ENCODE assay signal across 12 cellular contexts in genomic region chr12:106080111-106080732, GRCh38. TPM values are rescaled to one million over a fixed set of nuclear protein-coding genes. Genes with fewer than 3 reads are reported as not detected.
DNase-seq lines count a peak whose midpoint lies in the region; ATAC-seq and TF ChIP-seq lines count a peak whose summit lies in the region.
"Had no signal": no experiment of that assay in that cellular context is flagged by ENCODE, and none has a peak within 500 bp of the region (broad histone marks: within the 10 kb centered on the region; RNA-seq: fewer than 3 reads in every experiment).

No MANE protein-coding gene starts in this region.

- H3K4me1 ChIP-seq in SK-N-SH (ENCODE audit: control insufficient read depth in 1 of 2, insufficient read depth in 2 of 2, low read depth in 1 of 2, low read length in 1 of 2) (peaks cover 3 to 32% of the 10 kb centered on the region in 2 experiments), esophagus squamous epithelium (peaks cover 0 to 48% (median 17%) of the 10 kb centered on the region in 3 donors), uterus (peaks cover 16 to 18% of the 10 kb centered on the region in 2 donors)

- H3K27me3 ChIP-seq in SK-N-SH (ENCODE audit: insufficient read depth) (no peaks in the 10 kb centered on the region), esophagus squamous epithelium (no peaks in the 10 kb centered on the region), uterus (no peaks in the 10 kb centered on the region), H7 (ENCODE audit: control insufficient read depth, insufficient read depth, low read length) (no peaks in the 10 kb centered on the region)

- ATAC-seq in SK-N-SH treated with all-trans-retinoic acid at 6 μM for 48 hours = no peak; the same call in 2 of the 3 replicates
- ATAC-seq in activated T-cell treated with anti-CD3 and anti-CD28 coated beads, Interleukin-2, amount 50 U/mL, for 4 hours = no peak

- no peak overlapping the region for H3K9ac ChIP-seq in SK-N-SH

- H3K9me3 ChIP-seq in SK-N-SH = no peaks in the 10 kb centered on the region
- no peaks in the 10 kb centered on the region for H3K9me3 ChIP-seq in esophagus squamous epithelium
- H3K9me3 ChIP-seq in uterus = no peaks in the 10 kb centered on the region

- peaks cover 32% of the 10 kb centered on the region for H3F3A ChIP-seq in SK-N-SH (replicated peaks; ENCODE audit: insufficient read depth)

- no peaks in the 10 kb centered on the region for H3K9me3 Mint-ChIP-seq in activated T-cell treated with anti-CD3 and anti-CD28 coated beads, Interleukin-2, amount 50 U/mL, for 4 hours
- H3K9me3 Mint-ChIP-seq: activated naive CD4-positive, alpha-beta T cell treated with anti-CD3 and anti-CD28 coated beads, Interleukin-2, amount 10 ng/mL, durations not matched to agents 7 days and 5 days had no signal

- CTCF ChIA-PET in SK-N-SH (lab: Yijun Ruan, JAX) = interaction anchor here (1.3 to 2.1 kb wide), 2 partner anchors 57 to 375 kb away, joined by 4 to 5 read pairs; no protein-coding TSS in a partner anchor

- no peak overlapping the region for H3K4me2 ChIP-seq in SK-N-SH

- H3K9me2 ChIP-seq in SK-N-SH = no peaks in the 10 kb centered on the region

- H3K27me3 Mint-ChIP-seq in activated T-cell treated with anti-CD3 and anti-CD28 coated beads, Interleukin-2, amount 50 U/mL, for 4 hours (ENCODE audit: low read depth) = peaks cover 37% of the 10 kb centered on the region

- H3K27ac ChIP-seq in SK-N-SH (ENCODE audit: low read depth in 2 of 2, low read length in 1 of 2) (peak overlapping the region; percentile 58 to 96; a peak in 3 of 4 replicates), esophagus squamous epithelium (peak overlapping the region in 3 of 4 donors; percentile 57 to 85 (median 72)), uterus (peak overlapping the region; percentile 72 to 83)
- H3K27ac ChIP-seq: 22Rv1, VCaP had no signal

- H3K4me3 ChIP-seq in SK-N-SH (ENCODE audit: low read depth in 2 of 2, low read length in 1 of 2) (no peak overlapping the region), esophagus squamous epithelium (no peak overlapping the region), uterus (no peak overlapping the region), H7 (ENCODE audit: insufficient read depth, low read depth, low read length) (no peak overlapping the region)

- no peaks in the 10 kb centered on the region for H3K4me1 Mint-ChIP-seq in activated T-cell treated with anti-CD3 and anti-CD28 coated beads, Interleukin-2, amount 50 U/mL, for 4 hours (ENCODE audit: low read depth)
- H3K4me1 Mint-ChIP-seq: activated naive CD4-positive, alpha-beta T cell treated with anti-CD3 and anti-CD28 coated beads, Interleukin-2, amount 10 ng/mL, durations not matched to agents 7 days and 5 days had no signal

- TF ChIP-seq RAD21 in SK-N-SH (IDR thresholded peaks at IDR 0.05; ENCODE audit: low read length) = no peak

- no peaks in the 10 kb centered on the region for H4K20me1 ChIP-seq in SK-N-SH (ENCODE audit: insufficient read depth)

- POLR2A ChIA-PET in SK-N-SH (lab: Yijun Ruan, JAX) = no interaction called here

- TF ChIP-seq CTCF in SK-N-SH (IDR thresholded peaks at IDR 0.05) = no peak
- TF ChIP-seq CTCF in esophagus squamous epithelium (IDR thresholded peaks at IDR 0.05) = no peak
- TF ChIP-seq CTCF in uterus (IDR thresholded peaks at IDR 0.05) = no peak

- no peak overlapping the region for H2AFZ ChIP-seq in SK-N-SH (ENCODE audit: low read depth)

- 71% methylated on average over 8 of the region's 8 CpGs for WGBS in SK-N-SH (ENCODE audit: low lambda C conversion rate)
- 60 to 68% methylated on average over 7 to 8 of the region's 8 CpGs for WGBS in esophagus squamous epithelium, 2 donors

- intact Hi-C loops in esophagus squamous epithelium (cut with DNase I) (no loop called here), uterus (cut with DNase I; ENCODE audit: low total_unique reads) (no loop called here)

- H3K4me3 Mint-ChIP-seq in activated T-cell treated with anti-CD3 and anti-CD28 coated beads, Interleukin-2, amount 50 U/mL, for 4 hours = no peak overlapping the region
- H3K4me3 Mint-ChIP-seq: activated naive CD4-positive, alpha-beta T cell treated with anti-CD3 and anti-CD28 coated beads, Interleukin-2, amount 10 ng/mL, durations not matched to agents 7 days and 5 days had no signal

- H3K36me3 Mint-ChIP-seq in activated T-cell treated with anti-CD3 and anti-CD28 coated beads, Interleukin-2, amount 50 U/mL, for 4 hours (ENCODE audit: insufficient read depth) = no peaks in the 10 kb centered on the region
- H3K36me3 Mint-ChIP-seq: activated naive CD4-positive, alpha-beta T cell treated with anti-CD3 and anti-CD28 coated beads, Interleukin-2, amount 10 ng/mL, durations not matched to agents 7 days and 5 days had no signal

- H3K79me2 ChIP-seq in SK-N-SH (ENCODE audit: insufficient read depth) = peaks cover 81% of the 10 kb centered on the region

- no peak for DNase-seq in SK-N-SH
- no peak for DNase-seq in esophagus squamous epithelium (lab: John Stamatoyannopoulos, UW)
- peak; percentile 71 for DNase-seq in myocyte (ENCODE audit: low read depth)
- peak in 1 of 2 donors; percentile 40 for DNase-seq in uterus
- no peak for DNase-seq in H7
- no peak for DNase-seq in activated T-cell treated with anti-CD3 and anti-CD28 coated beads, Interleukin-2, amount 50 U/mL, for 4 hours
- no peak for DNase-seq in effector CD4-positive, alpha-beta T cell
- DNase-seq: activated naive CD4-positive, alpha-beta T cell treated with anti-CD3 and anti-CD28 coated beads, Interleukin-2, amount 10 ng/mL, durations not matched to agents 7 days and 5 days; MM.1S had no signal

- no peak for TF ChIP-seq EP300 in SK-N-SH (IDR thresholded peaks at IDR 0.05; ENCODE audit: borderline replicate concordance in 1 of 2, low read depth in 1 of 2, low read length in 1 of 2)

- TF ChIP-seq POLR2A in esophagus squamous epithelium (IDR thresholded peaks at IDR 0.05) (no peak), uterus (IDR thresholded peaks at IDR 0.05) (no peak)

- H3K36me3 ChIP-seq in SK-N-SH (replicated peaks in 1 of 2; ENCODE audit: control insufficient read depth in 1 of 2, insufficient read depth in 2 of 2, low read length in 1 of 2) (peaks cover 11 to 38% of the 10 kb centered on the region in 2 experiments), esophagus squamous epithelium (peaks cover 0 to 21% (median 0%) of the 10 kb centered on the region in 3 donors), uterus (no peaks in the 10 kb centered on the region), H7 (replicated peaks; ENCODE audit: control insufficient read depth, insufficient read depth, low read length) (peaks cover 1% of the 10 kb centered on the region; the same call in 1 of the 2 replicates)

TF ChIP-seq in SK-N-SH, 30 proteins besides CTCF, POLR2A, EP300 and RAD21:
- no peak for TF ChIP-seq POLR2AphosphoS5 (IDR thresholded peaks at IDR 0.05; ENCODE audit: low read depth, low read length)
- no peak for TF ChIP-seq RXRA (IDR thresholded peaks at IDR 0.05; ENCODE audit: borderline replicate concordance, low read depth)
TF ChIP-seq in SK-N-SH: peak in this region for 0.

TF ChIP-seq in SK-N-SH treated with all-trans-retinoic acid at 6 μM for 48 hours, 23 proteins besides CTCF, POLR2A, EP300 and RAD21:
- TF ChIP-seq ZNF70 (CRISPR knock-in tag; IDR thresholded peaks at IDR 0.05) = no peak
- TF ChIP-seq OSR1 (CRISPR knock-in tag; IDR thresholded peaks at IDR 0.05) = no peak
- no peak for TF ChIP-seq ISL1 (CRISPR knock-in tag; IDR thresholded peaks at IDR 0.05)
- no peak for TF ChIP-seq ARNTL (CRISPR knock-in tag; IDR thresholded peaks at IDR 0.05; ENCODE audit: borderline replicate concordance, low read depth)
- TF ChIP-seq RARB (CRISPR knock-in tag; IDR thresholded peaks at IDR 0.05) = no peak
- TF ChIP-seq PPARA (CRISPR knock-in tag; IDR thresholded peaks at IDR 0.05; ENCODE audit: borderline replicate concordance) = no peak
- TF ChIP-seq ZNF565 (CRISPR knock-in tag; conservative IDR thresholded peaks at IDR 0.05; ENCODE audit: low read depth) = no peak
- TF ChIP-seq TCF4 (CRISPR knock-in tag; IDR thresholded peaks at IDR 0.05; ENCODE audit: borderline replicate concordance) = no peak
- TF ChIP-seq ZFP3 (CRISPR knock-in tag; IDR thresholded peaks at IDR 0.05) = no peak
- no peak for TF ChIP-seq BACH2 (CRISPR knock-in tag; IDR thresholded peaks at IDR 0.05; ENCODE audit: borderline replicate concordance)
- TF ChIP-seq GLIS3 (CRISPR knock-in tag; IDR thresholded peaks at IDR 0.05) = no peak
- no peak for TF ChIP-seq ZC3H10 (CRISPR knock-in tag; IDR thresholded peaks at IDR 0.05)
- TF ChIP-seq TSHZ2 (CRISPR knock-in tag; IDR thresholded peaks at IDR 0.05) = no peak
- no peak for TF ChIP-seq ESRRG (CRISPR knock-in tag; IDR thresholded peaks at IDR 0.05)

RNA-seq across cellular contexts. Expression of gene NUAK1, which starts 58.5 kb away (rescaled TPM):
- polyA plus RNA-seq in SK-N-SH (2012; rRNA removed) = 8.1 and 11.3 TPM in 2 replicates
- polyA plus RNA-seq in SK-N-SH (2012; cell fraction: cytosol; rRNA removed) = 9.5 and 10.7 TPM in 2 replicates
- 12.0 and 18.7 TPM in 2 replicates for polyA plus RNA-seq in SK-N-SH (2012; cell fraction: nucleus; rRNA removed)
- total RNA-seq in esophagus squamous epithelium = 1 to 10 TPM; 1.1 to 5.1 (median 2.3) TPM
- total RNA-seq in myocyte = 40.7 and 66.7 TPM in 2 replicates
- polyA plus RNA-seq in myocyte (2012) = 76.0 TPM
- 10 to 100 TPM in 3 of 4 donors, 1 to 10 TPM in 1; 9.4 to 56.8 (median 26.8) TPM for total RNA-seq in uterus
- 13.6 and 23.1 TPM in 2 replicates for total RNA-seq in H7 (2014; rRNA removed; shearing (Covaris generic))
- under 1 TPM in 2 of 3 donors, not detected in 1; 0.03 to 0.05 TPM for total RNA-seq in activated T-cell treated with anti-CD3 and anti-CD28 coated beads, Interleukin-2, amount 50 U/mL, for 4 hours
